In the genomic region with DNA sequence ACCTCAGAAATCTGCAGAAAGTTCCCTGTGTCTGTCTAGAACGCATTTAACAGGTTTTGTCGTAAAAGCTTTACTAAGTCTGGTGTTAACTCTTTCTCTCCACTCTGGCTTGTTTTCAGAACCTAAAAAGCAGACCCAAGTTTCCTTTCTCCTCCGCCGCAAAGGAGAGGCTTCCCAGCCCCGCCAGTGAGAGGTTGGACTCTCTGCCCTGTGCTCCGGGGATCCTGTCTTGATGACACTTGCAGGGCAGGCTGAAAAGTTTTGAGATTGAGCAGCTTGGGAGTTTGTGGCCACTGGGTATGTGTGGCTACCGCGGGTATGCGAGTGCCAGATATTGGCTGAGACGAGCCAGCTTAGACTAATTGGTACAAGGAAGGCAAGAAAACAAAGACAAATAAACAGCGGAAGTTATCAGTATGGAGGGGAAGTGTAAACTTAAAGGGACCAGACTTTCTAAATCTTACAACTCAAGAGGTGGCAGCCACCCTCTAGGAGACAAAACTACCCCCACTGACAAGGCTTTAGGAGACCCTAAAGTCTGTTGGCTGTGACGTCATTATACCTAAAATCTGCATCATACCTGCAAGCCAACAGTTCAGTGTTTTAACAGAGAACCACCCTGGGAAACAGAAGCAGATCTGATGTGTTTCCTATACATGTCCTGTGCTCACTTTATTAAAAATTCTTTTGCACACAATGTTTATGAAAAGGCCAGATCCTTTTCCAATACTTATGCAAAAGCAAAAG, we compare ENCODE assay signal across 2 cellular contexts.
TF ChIP-seq lines count a peak whose summit lies in the region.

No MANE protein-coding gene starts in this region.

TF ChIP-seq in GM23338, 12 proteins besides CTCF, POLR2A, EP300 and RAD21:
- TF ChIP-seq NANOG (IDR thresholded peaks at IDR 0.05; ENCODE audit: borderline replicate concordance): no peak
- no peak for TF ChIP-seq JUNB (IDR thresholded peaks at IDR 0.05; ENCODE audit: unreplicated experiment)
- TF ChIP-seq CREB1 (CRISPR knock-in tag; IDR thresholded peaks at IDR 0.05; ENCODE audit: low read depth): no peak
- TF ChIP-seq ZNF331 (CRISPR knock-in tag; IDR thresholded peaks at IDR 0.05; ENCODE audit: low read depth): no peak
- no peak for TF ChIP-seq ZNF114 (CRISPR knock-in tag; IDR thresholded peaks at IDR 0.05)
- no peak for TF ChIP-seq STAT1 (IDR thresholded peaks at IDR 0.05; ENCODE audit: unreplicated experiment)
- TF ChIP-seq ZNF462 (CRISPR knock-in tag; IDR thresholded peaks at IDR 0.05): no peak
- no peak for TF ChIP-seq EZH2phosphoT487 (IDR thresholded peaks at IDR 0.05; ENCODE audit: unreplicated experiment)
- TF ChIP-seq EZH2 (IDR thresholded peaks at IDR 0.05; ENCODE audit: low read depth, unreplicated experiment): no peak
TF ChIP-seq in GM23338: peak in this region for 0.

TF ChIP-seq in K562, 482 proteins besides CTCF, POLR2A, EP300 and RAD21:
- no peak for TF ChIP-seq ATF1 (CRISPR knock-in tag; IDR thresholded peaks at IDR 0.05)
- TF ChIP-seq ATF1 (tag; IDR thresholded peaks at IDR 0.05): 0 out of 2 replicates have a peak, but pooled peaks have one; percentile 11
- no peak for TF ChIP-seq SMARCA5 (IDR thresholded peaks at IDR 0.05)
- TF ChIP-seq CBX2 (IDR thresholded peaks at IDR 0.05; ENCODE audit: insufficient read depth, low read length, poor library complexity, severe bottlenecking): no peak
